In genomic region chr1:212035835-212036605, GRCh38 we compare ENCODE assay signal across 1 cellular context.
TF ChIP-seq lines count a peak whose summit lies in the region.

No MANE protein-coding gene starts in this region.

TF ChIP-seq in HepG2, 621 proteins besides CTCF, POLR2A, EP300 and RAD21 (continued from another document):
- TF ChIP-seq EEA1 (CRISPR knock-in tag; IDR thresholded peaks at IDR 0.05; ENCODE audit: borderline replicate concordance) (0 out of 2 replicates have a peak, but pooled peaks have one; percentile 70), SALL2 (CRISPR knock-in tag; IDR thresholded peaks at IDR 0.05) (no peak), ZBTB26 (CRISPR knock-in tag; IDR thresholded peaks at IDR 0.05; ENCODE audit: borderline replicate concordance) (no peak), SRY (CRISPR knock-in tag; IDR thresholded peaks at IDR 0.05) (peak; percentile 74; the same call in 1 of the 2 replicates), PAX8 (CRISPR knock-in tag; IDR thresholded peaks at IDR 0.05; ENCODE audit: borderline replicate concordance) (no peak), BRCA1 (CRISPR knock-in tag; IDR thresholded peaks at IDR 0.05) (no peak), ASH2L (IDR thresholded peaks at IDR 0.05; ENCODE audit: insufficient read length, low read depth, low read length) (peak; percentile 87), ZNF205 (CRISPR knock-in tag; IDR thresholded peaks at IDR 0.05) (no peak), PAF1 (CRISPR knock-in tag; IDR thresholded peaks at IDR 0.05) (no peak), ZNF407 (CRISPR knock-in tag; IDR thresholded peaks at IDR 0.05; ENCODE audit: not compliant biosample characterization) (no peak), ARNT (IDR thresholded peaks at IDR 0.05) (no peak), ZFP82 (CRISPR knock-in tag; IDR thresholded peaks at IDR 0.05; ENCODE audit: borderline replicate concordance) (no peak), ZNF292 (CRISPR knock-in tag; IDR thresholded peaks at IDR 0.05; ENCODE audit: borderline replicate concordance, low read depth) (no peak), MXD3 (CRISPR knock-in tag; IDR thresholded peaks at IDR 0.05) (0 out of 2 replicates have a peak, but pooled peaks have one; percentile 47), ZNF235 (CRISPR knock-in tag; IDR thresholded peaks at IDR 0.05; ENCODE audit: borderline replicate concordance) (0 out of 2 replicates have a peak, but pooled peaks have one; percentile 60), CBFB (CRISPR knock-in tag; IDR thresholded peaks at IDR 0.05) (no peak), ZEB1 (IDR thresholded peaks at IDR 0.05; ENCODE audit: insufficient replicate concordance, low read depth) (no peak), AKNA (CRISPR knock-in tag; IDR thresholded peaks at IDR 0.05; ENCODE audit: borderline replicate concordance) (no peak), DR1 (CRISPR knock-in tag; IDR thresholded peaks at IDR 0.05) (no peak), TEF (CRISPR knock-in tag; IDR thresholded peaks at IDR 0.05) (no peak), ZNF784 (CRISPR knock-in tag; IDR thresholded peaks at IDR 0.05; ENCODE audit: borderline replicate concordance) (no peak), BRD4 (CRISPR knock-in tag; IDR thresholded peaks at IDR 0.05) (no peak)
TF ChIP-seq in HepG2: peak in this region for 30.
